ENCODE assay signal across 8 cellular contexts in genomic region chr6:36197739-36198221, GRCh38. TPM values are rescaled to one million over a fixed set of nuclear protein-coding genes. Genes with fewer than 3 reads are reported as not detected.
DNase-seq lines count a peak whose midpoint lies in the region; ATAC-seq and TF ChIP-seq lines count a peak whose summit lies in the region.

No MANE protein-coding gene starts in this region.

- peaks cover 28% of the 10 kb centered on the region for H3K36me3 Mint-ChIP-seq in T-helper 1 cell treated with Interleukin-12 subunit alpha and Interleukin-12 subunit beta and Interleukin-4 antibody, amounts not matched to agents 30 μg/mL and 1 μg/mL, for 36 hours (ENCODE audit: low read depth)
- peaks cover 35% of the 10 kb centered on the region for H3K36me3 Mint-ChIP-seq in activated CD8-positive, alpha-beta T cell treated with anti-CD3 and anti-CD28 coated beads for 36 hours (ENCODE audit: low read depth)

- H3K9me3 ChIP-seq in iPS-18c (ENCODE audit: control insufficient read depth, insufficient read depth, low read length): no peaks in the 10 kb centered on the region

- H3K4me3 Mint-ChIP-seq in T-helper 1 cell treated with Interleukin-12 subunit alpha and Interleukin-12 subunit beta and Interleukin-4 antibody, amounts not matched to agents 30 μg/mL and 1 μg/mL, for 36 hours: peak overlapping the region; percentile 89
- H3K4me3 Mint-ChIP-seq in activated CD8-positive, alpha-beta T cell treated with anti-CD3 and anti-CD28 coated beads for 36 hours: peak overlapping the region; percentile 87
- H3K4me3 Mint-ChIP-seq in stimulated activated naive CD8-positive, alpha-beta T cell treated with anti-CD3 and anti-CD28 coated beads, Interleukin-15, amount 100 ng/mL, for 72 hours: peak overlapping the region; percentile 91 to 93

- H3K9me3 Mint-ChIP-seq in T-helper 1 cell treated with Interleukin-12 subunit alpha and Interleukin-12 subunit beta and Interleukin-4 antibody, amounts not matched to agents 30 μg/mL and 1 μg/mL, for 36 hours: peaks cover 3% of the 10 kb centered on the region
- H3K9me3 Mint-ChIP-seq in activated CD8-positive, alpha-beta T cell treated with anti-CD3 and anti-CD28 coated beads for 36 hours: peaks cover 3% of the 10 kb centered on the region
- H3K9me3 Mint-ChIP-seq in stimulated activated naive CD8-positive, alpha-beta T cell treated with anti-CD3 and anti-CD28 coated beads, Interleukin-15, amount 100 ng/mL, for 72 hours: peaks cover 0 to 6% of the 10 kb centered on the region in 2 donors

- intact Hi-C loops in activated CD8-positive, alpha-beta T cell treated with anti-CD3 and anti-CD28 coated beads for 36 hours (cut with micrococcal nuclease): loop anchor here (2.0 to 5.0 kb wide), 3 partner anchors 67 to 170 kb away; partner anchors contain the start of genes MAPK13 and MAPK14

- ATAC-seq in activated CD8-positive, alpha-beta T cell treated with anti-CD3 and anti-CD28 coated beads for 36 hours: no peak
- no peak for ATAC-seq in stimulated activated naive CD8-positive, alpha-beta T cell treated with anti-CD3 and anti-CD28 coated beads, Interleukin-15, amount 100 ng/mL, for 72 hours
- no peak for ATAC-seq in HG03460 (IDR thresholded peaks at IDR 0.05; ENCODE audit: unreplicated experiment)

- H3K4me1 Mint-ChIP-seq in T-helper 1 cell treated with Interleukin-12 subunit alpha and Interleukin-12 subunit beta and Interleukin-4 antibody, amounts not matched to agents 30 μg/mL and 1 μg/mL, for 36 hours (ENCODE audit: low read depth): peaks cover 31% of the 10 kb centered on the region
- H3K4me1 Mint-ChIP-seq in activated CD8-positive, alpha-beta T cell treated with anti-CD3 and anti-CD28 coated beads for 36 hours (ENCODE audit: low read depth): peaks cover 60% of the 10 kb centered on the region
- peaks cover 56% of the 10 kb centered on the region for H3K4me1 Mint-ChIP-seq in stimulated activated naive CD8-positive, alpha-beta T cell treated with anti-CD3 and anti-CD28 coated beads, Interleukin-15, amount 100 ng/mL, for 72 hours

- DNase-seq in T-helper 1 cell (no peak), DMS53 (lab: John Stamatoyannopoulos, UW) (no peak)
- DNase-seq in activated CD8-positive, alpha-beta T cell treated with anti-CD3 and anti-CD28 coated beads for 36 hours: peak; percentile 35
- peak in 1 of 2 donors; percentile 21 for DNase-seq in stimulated activated naive CD8-positive, alpha-beta T cell treated with anti-CD3 and anti-CD28 coated beads, Interleukin-15, amount 100 ng/mL, for 72 hours
- DNase-seq in central memory CD4-positive, alpha-beta T cell: no peak

- H3K27me3 Mint-ChIP-seq in T-helper 1 cell treated with Interleukin-12 subunit alpha and Interleukin-12 subunit beta and Interleukin-4 antibody, amounts not matched to agents 30 μg/mL and 1 μg/mL, for 36 hours (ENCODE audit: low read depth): no peaks in the 10 kb centered on the region
- no peaks in the 10 kb centered on the region for H3K27me3 Mint-ChIP-seq in activated CD8-positive, alpha-beta T cell treated with anti-CD3 and anti-CD28 coated beads for 36 hours
- no peaks in the 10 kb centered on the region for H3K27me3 Mint-ChIP-seq in stimulated activated naive CD8-positive, alpha-beta T cell treated with anti-CD3 and anti-CD28 coated beads, Interleukin-15, amount 100 ng/mL, for 72 hours

- peak overlapping the region; percentile 48 for H3K4me3 ChIP-seq in iPS-18c (ENCODE audit: insufficient read depth, low read depth, low read length)

- POLR2A ChIA-PET in activated CD8-positive, alpha-beta T cell treated with anti-CD3 and anti-CD28 coated beads for 36 hours (lab: Charles Lee): interaction anchor here (0.5 to 4.3 kb wide), 6 partner anchors 9 to 324 kb away, joined by 3 to 25 read pairs (median 4); partner anchors contain the start of gene MAPK13

- TF ChIP-seq CTCF in activated CD8-positive, alpha-beta T cell treated with anti-CD3 and anti-CD28 coated beads for 36 hours (IDR thresholded peaks at IDR 0.05): no peak

- peak overlapping the region; percentile 90 for H3K27ac Mint-ChIP-seq in T-helper 1 cell treated with Interleukin-12 subunit alpha and Interleukin-12 subunit beta and Interleukin-4 antibody, amounts not matched to agents 30 μg/mL and 1 μg/mL, for 36 hours
- peak overlapping the region; percentile 94 for H3K27ac Mint-ChIP-seq in activated CD8-positive, alpha-beta T cell treated with anti-CD3 and anti-CD28 coated beads for 36 hours
- peak overlapping the region; percentile 80 to 96 for H3K27ac Mint-ChIP-seq in stimulated activated naive CD8-positive, alpha-beta T cell treated with anti-CD3 and anti-CD28 coated beads, Interleukin-15, amount 100 ng/mL, for 72 hours

- CTCF ChIA-PET in activated CD8-positive, alpha-beta T cell treated with anti-CD3 and anti-CD28 coated beads for 36 hours (lab: Charles Lee): interaction anchor here (0.7 to 2.2 kb wide), 5 partner anchors 26 to 163 kb away, joined by 3 to 10 read pairs (median 4); no protein-coding TSS in a partner anchor

RNA-seq across cellular contexts. Expression of gene BRPF3, which starts 1.2 kb away (rescaled TPM):
- 10 to 100 TPM; 15.1 to 20.9 TPM for total RNA-seq in activated CD8-positive, alpha-beta T cell treated with anti-CD3 and anti-CD28 coated beads for 36 hours
